Comparison of ENCODE assay signal across 1 cellular context in genomic region chrX:150340326-150340725, GRCh38. TPM values are rescaled to one million over a fixed set of nuclear protein-coding genes. Genes with fewer than 3 reads are reported as not detected.
"Had no signal": no experiment of that assay in that cellular context is flagged by ENCODE, and none has a peak within 500 bp of the region (broad histone marks: within the 10 kb centered on the region; RNA-seq: fewer than 3 reads in every experiment).

No MANE protein-coding gene starts in this region.

RNA-seq across cellular contexts. Expression of gene MAMLD1, which starts 22.8 kb away (rescaled TPM):
- total RNA-seq: OCI-LY7 had no signal
